13 cellular contexts compared by ENCODE assay signal in the genomic region with DNA sequence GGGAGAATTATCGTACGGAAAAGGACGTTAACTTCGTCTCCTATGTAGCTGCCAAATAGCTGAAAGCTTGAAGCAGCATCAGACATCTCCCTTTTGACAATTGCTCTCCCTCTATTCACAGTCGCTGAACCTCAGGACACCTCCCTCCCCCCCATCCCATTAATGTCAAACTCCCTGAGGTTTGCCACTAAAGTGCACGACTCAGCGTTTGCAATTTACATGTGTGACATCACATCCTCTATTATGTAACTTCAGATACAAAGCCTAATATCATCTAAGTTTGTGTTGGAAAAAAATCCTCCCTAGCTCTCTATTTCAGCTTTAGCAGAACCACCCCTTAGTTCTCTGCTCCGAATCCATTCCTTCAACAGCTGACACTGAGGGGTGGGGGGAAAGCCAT. TPM values are rescaled to one million over a fixed set of nuclear protein-coding genes. Genes with fewer than 3 reads are reported as not detected.
DNase-seq lines count a peak whose midpoint lies in the region; ATAC-seq and TF ChIP-seq lines count a peak whose summit lies in the region.
"Had no signal": no experiment of that assay in that cellular context is flagged by ENCODE, and none has a peak within 500 bp of the region (broad histone marks: within the 10 kb centered on the region; RNA-seq: fewer than 3 reads in every experiment).

No MANE protein-coding gene starts in this region.

- no peaks in the 10 kb centered on the region for H3K9me3 Mint-ChIP-seq in stimulated activated memory B cell treated with anti-CD40 and anti-IgM and Interleukin-4, amounts not matched to agents 10 μg/mL and 1 μg/mL and 100 μg/mL, for 72 hours
- no peaks in the 10 kb centered on the region for H3K9me3 Mint-ChIP-seq in mesothelial cell of epicardium

- H3K4me3 Mint-ChIP-seq in stimulated activated memory B cell treated with anti-CD40 and anti-IgM and Interleukin-4, amounts not matched to agents 10 μg/mL and 1 μg/mL and 100 μg/mL, for 72 hours = no peak overlapping the region
- no peak overlapping the region for H3K4me3 Mint-ChIP-seq in mesothelial cell of epicardium

- WGBS in heart left ventricle, 4 donors = 5 to 15% (median 6%) methylated on average over 8 of the region's 8 CpGs
- 3 to 11% methylated on average over 3 to 8 of the region's 8 CpGs for WGBS in gastroesophageal sphincter (ENCODE audit: low coverage in 1 of 2), 2 donors
- 6% methylated on average over 8 of the region's 8 CpGs for WGBS in suprapubic skin

- no peaks in the 10 kb centered on the region for H3K27me3 Mint-ChIP-seq in stimulated activated memory B cell treated with anti-CD40 and anti-IgM and Interleukin-4, amounts not matched to agents 10 μg/mL and 1 μg/mL and 100 μg/mL, for 72 hours
- peaks cover 75% of the 10 kb centered on the region for H3K27me3 Mint-ChIP-seq in mesothelial cell of epicardium (ENCODE audit: low read depth)

- H3K36me3 ChIP-seq in heart left ventricle (no peaks in the 10 kb centered on the region), gastroesophageal sphincter (no peaks in the 10 kb centered on the region), suprapubic skin (no peaks in the 10 kb centered on the region)
- H3K36me3 ChIP-seq: BLaER1 had no signal

- H3K9me3 ChIP-seq in heart left ventricle = no peaks in the 10 kb centered on the region
- no peaks in the 10 kb centered on the region for H3K9me3 ChIP-seq in gastroesophageal sphincter
- no peaks in the 10 kb centered on the region for H3K9me3 ChIP-seq in suprapubic skin
- H3K9me3 ChIP-seq: BLaER1 had no signal

- no peaks in the 10 kb centered on the region for H3K36me3 Mint-ChIP-seq in stimulated activated memory B cell treated with anti-CD40 and anti-IgM and Interleukin-4, amounts not matched to agents 10 μg/mL and 1 μg/mL and 100 μg/mL, for 72 hours
- no peaks in the 10 kb centered on the region for H3K36me3 Mint-ChIP-seq in mesothelial cell of epicardium

- no peak overlapping the region for H3K27ac Mint-ChIP-seq in stimulated activated memory B cell treated with anti-CD40 and anti-IgM and Interleukin-4, amounts not matched to agents 10 μg/mL and 1 μg/mL and 100 μg/mL, for 72 hours
- no peak overlapping the region for H3K27ac Mint-ChIP-seq in mesothelial cell of epicardium

- TF ChIP-seq EP300 in gastroesophageal sphincter (IDR thresholded peaks at IDR 0.05) (no peak), suprapubic skin (IDR thresholded peaks at IDR 0.05) (no peak)

- peaks cover 0 to 42% (median 17%) of the 10 kb centered on the region in 12 donors for H3K4me1 ChIP-seq in heart left ventricle
- peaks cover 0 to 18% (median 0%) of the 10 kb centered on the region in 3 donors for H3K4me1 ChIP-seq in gastroesophageal sphincter
- peaks cover 31% of the 10 kb centered on the region for H3K4me1 ChIP-seq in suprapubic skin

- peak overlapping the region in 9 of 12 donors; percentile 18 to 52 (median 35) for H3K4me3 ChIP-seq in heart left ventricle
- H3K4me3 ChIP-seq in gastroesophageal sphincter = peak overlapping the region in 1 of 2 donors; percentile 11
- peak overlapping the region; percentile 14 for H3K4me3 ChIP-seq in suprapubic skin
- H3K4me3 ChIP-seq: BLaER1, skin epidermis had no signal

- ATAC-seq in heart left ventricle (peak in 1 of 4 donors; percentile 29), left ventricle myocardium superior (no peak), gastroesophageal sphincter (no peak), HG03139 (IDR thresholded peaks at IDR 0.05; ENCODE audit: unreplicated experiment) (no peak)
- ATAC-seq in stimulated activated memory B cell treated with anti-CD40 and anti-IgM and Interleukin-4, amounts not matched to agents 10 μg/mL and 1 μg/mL and 100 μg/mL, for 72 hours = no peak

- H3K27ac ChIP-seq in heart left ventricle (peak overlapping the region in 10 of 12 donors; percentile 11 to 58 (median 44)), gastroesophageal sphincter (peak overlapping the region in 3 of 4 donors; percentile 1 to 27 (median 22)), suprapubic skin (no peak overlapping the region)
- H3K27ac ChIP-seq: BLaER1 had no signal

- H3K27me3 ChIP-seq in heart left ventricle = peaks cover 0 to 18% (median 0%) of the 10 kb centered on the region in 9 donors
- H3K27me3 ChIP-seq in gastroesophageal sphincter = no peaks in the 10 kb centered on the region
- no peaks in the 10 kb centered on the region for H3K27me3 ChIP-seq in suprapubic skin

- TF ChIP-seq POLR2A in heart left ventricle (IDR thresholded peaks at IDR 0.05) (no peak), gastroesophageal sphincter (IDR thresholded peaks at IDR 0.05) (no peak), suprapubic skin (IDR thresholded peaks at IDR 0.05) (no peak)

- H3K4me1 Mint-ChIP-seq in stimulated activated memory B cell treated with anti-CD40 and anti-IgM and Interleukin-4, amounts not matched to agents 10 μg/mL and 1 μg/mL and 100 μg/mL, for 72 hours = peaks cover 8% of the 10 kb centered on the region
- peaks cover 12% of the 10 kb centered on the region for H3K4me1 Mint-ChIP-seq in mesothelial cell of epicardium

- intact Hi-C loops in heart left ventricle (cut with DNase I) (loop anchor here in 8 of 10 donors (5.0 to 10.0 kb wide), 4 partner anchors 160 to 393 kb away; no protein-coding TSS in a partner anchor), left ventricle myocardium superior (cut with micrococcal nuclease) (no loop called here)

- DNase-seq in heart left ventricle (no peak), left ventricle myocardium superior (no peak), T-helper 22 cell (ENCODE audit: low read depth) (peak; percentile 33), suprapubic skin (ENCODE audit: low spot score in 2 of 2) (no peak), mesothelial cell of epicardium (ENCODE audit: low spot score in 2 of 2, unreplicated experiment in 2 of 2) (no peak)
- DNase-seq: aorta, NCI-H2081 treated with DMSO at 0.1 percent for 48 hours, RPMI8226 had no signal

- TF ChIP-seq CTCF in heart left ventricle (IDR thresholded peaks at IDR 0.05) (no peak), gastroesophageal sphincter (IDR thresholded peaks at IDR 0.05) (no peak), suprapubic skin (IDR thresholded peaks at IDR 0.05) (no peak), mesothelial cell of epicardium (IDR thresholded peaks at IDR 0.05; ENCODE audit: unreplicated experiment) (no peak)

RNA-seq across cellular contexts. Expression of gene NR3C2, which starts 5.5 kb away (rescaled TPM):
- total RNA-seq in heart left ventricle (10 to 100 TPM; 14.7 to 26.5 (median 20.0) TPM), left ventricle myocardium superior (22.6 TPM), gastroesophageal sphincter (10 to 100 TPM; 11.6 to 15.9 (median 13.9) TPM), suprapubic skin (10 to 100 TPM in 3 of 4 donors, 1 to 10 TPM in 1; 7.3 to 12.1 (median 11.0) TPM), mesothelial cell of epicardium (4.0 to 5.3 TPM (median 5.2 TPM) in 3 replicates)
- 1 to 10 TPM; 3.6 TPM for polyA plus RNA-seq in heart left ventricle
